ENCODE assay signal across 11 cellular contexts in the genomic region with DNA sequence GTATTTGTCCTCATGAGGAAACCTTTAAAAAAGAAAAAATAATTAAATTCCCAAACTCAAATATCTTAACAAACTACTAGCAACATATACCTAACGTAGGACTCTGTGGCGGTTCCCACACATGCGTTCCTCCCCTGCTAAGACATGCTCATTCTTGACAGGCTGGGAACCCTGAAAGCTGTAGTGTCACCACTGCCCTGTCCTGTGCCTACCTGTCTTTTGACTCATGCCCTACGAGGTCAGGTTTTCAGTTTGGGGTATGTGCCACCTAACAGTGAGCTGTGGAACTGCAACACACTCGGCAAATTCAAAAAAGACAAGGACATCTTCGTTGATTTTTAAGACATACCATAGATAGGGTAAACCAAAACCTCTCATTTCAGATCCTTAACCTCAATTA. TPM values are rescaled to one million over a fixed set of nuclear protein-coding genes. Genes with fewer than 3 reads are reported as not detected.
DNase-seq lines count a peak whose midpoint lies in the region; ATAC-seq and TF ChIP-seq lines count a peak whose summit lies in the region.
"Had no signal": no experiment of that assay in that cellular context is flagged by ENCODE, and none has a peak within 500 bp of the region (broad histone marks: within the 10 kb centered on the region; RNA-seq: fewer than 3 reads in every experiment).

No MANE protein-coding gene starts in this region.

- H3K9me3 Mint-ChIP-seq in CD4-positive, CD25-positive, alpha-beta regulatory T cell = peaks cover 0 to 1% (median 0%) of the 10 kb centered on the region in 7 donors

- H3K36me3 ChIP-seq in CD4-positive, CD25-positive, alpha-beta regulatory T cell (ENCODE audit: control insufficient read depth, insufficient read depth, low read length) = peaks cover 84% of the 10 kb centered on the region

- no peaks in the 10 kb centered on the region for H3K4me1 ChIP-seq in CD4-positive, CD25-positive, alpha-beta regulatory T cell (ENCODE audit: control insufficient read depth, insufficient read depth, low read length, poor library complexity, severe bottlenecking)
- H3K4me1 ChIP-seq: vagina had no signal

- H3K36me3 Mint-ChIP-seq in CD4-positive, CD25-positive, alpha-beta regulatory T cell = peaks cover 28% of the 10 kb centered on the region

- H3K27ac ChIP-seq in CD4-positive, CD25-positive, alpha-beta regulatory T cell (ENCODE audit: insufficient read depth, low read length, poor library complexity, severe bottlenecking) = no peak overlapping the region
- H3K27ac ChIP-seq: vagina had no signal

- H3K4me3 ChIP-seq in CD4-positive, CD25-positive, alpha-beta regulatory T cell (ENCODE audit: low read depth, low read length) = no peak overlapping the region
- no peak overlapping the region for H3K4me3 ChIP-seq in fibroblast of the aortic adventitia (ENCODE audit: low read depth, low read length)
- H3K4me3 ChIP-seq: vagina had no signal

- DNase-seq in CD4-positive, CD25-positive, alpha-beta regulatory T cell = peak in 1 of 3 donors; percentile 32
- DNase-seq in RPMI8226 = peak; percentile 9
- no peak for DNase-seq in fibroblast of the aortic adventitia (ENCODE audit: low read depth)
- no peak for DNase-seq in NCI-H2196 treated with DMSO at 0.1 percent for 48 hours (lab: John Stamatoyannopoulos, UW; ENCODE audit: unreplicated experiment)
- no peak for DNase-seq in SK-N-DZ (ENCODE audit: low spot score)
- no peak for DNase-seq in epidermal melanocyte (ENCODE audit: insufficient read length, low spot score)
- DNase-seq in activated CD4-positive, CD25-positive, alpha-beta regulatory T cell (lab: John Stamatoyannopoulos, UW) = no peak
- DNase-seq: SIG-M5; stimulated activated CD4-positive, alpha-beta T cell treated with anti-CD3 and anti-CD28 coated beads, Interleukin-12 subunit alpha, Interleukin-12 subunit beta, amount 100 ng/mL, for 4 hours had no signal

- H3K27me3 Mint-ChIP-seq in CD4-positive, CD25-positive, alpha-beta regulatory T cell = no peaks in the 10 kb centered on the region

- peak; percentile 44 to 50 for ATAC-seq in CD4-positive, CD25-positive, alpha-beta regulatory T cell (ENCODE audit: low read depth in 2 of 2)
- ATAC-seq in GM18909 (IDR thresholded peaks at IDR 0.05; ENCODE audit: poor library complexity, unreplicated experiment) = peak; percentile 75

- peak; percentile 28 for TF ChIP-seq CTCF in fibroblast of the aortic adventitia (IDR thresholded peaks at IDR 0.05; ENCODE audit: insufficient read depth, low read length)

- H3K27ac Mint-ChIP-seq in CD4-positive, CD25-positive, alpha-beta regulatory T cell = no peak overlapping the region

- peak overlapping the region in 1 of 4 donors; percentile 72 for H3K4me3 Mint-ChIP-seq in CD4-positive, CD25-positive, alpha-beta regulatory T cell

- no peaks in the 10 kb centered on the region for H3K9me3 ChIP-seq in CD4-positive, CD25-positive, alpha-beta regulatory T cell (ENCODE audit: control insufficient read depth in 2 of 2, low read length in 2 of 2)
- H3K9me3 ChIP-seq: vagina had no signal

- peaks cover 0 to 9% (median 3%) of the 10 kb centered on the region in 4 donors for H3K4me1 Mint-ChIP-seq in CD4-positive, CD25-positive, alpha-beta regulatory T cell

- H3K27me3 ChIP-seq in CD4-positive, CD25-positive, alpha-beta regulatory T cell (ENCODE audit: control insufficient read depth, insufficient read depth, low read length) = no peaks in the 10 kb centered on the region
- H3K27me3 ChIP-seq: vagina had no signal

RNA-seq across cellular contexts. Expression of a gene that starts 17.8 kb away (rescaled TPM):
- total RNA-seq in CD4-positive, CD25-positive, alpha-beta regulatory T cell = 287 TPM
- 100 to 1,000 TPM; 116 to 147 (median 130) TPM for polyA plus RNA-seq in CD4-positive, CD25-positive, alpha-beta regulatory T cell
- total RNA-seq in fibroblast of the aortic adventitia (ENCODE audit: low replicate concordance) = 16.8 and 63.3 TPM in 2 replicates
- 23.2 and 36.2 TPM in 2 replicates for polyA plus RNA-seq in SK-N-DZ (2014; cell fraction: cytosol; rRNA removed)
- polyA plus RNA-seq in SK-N-DZ (2014; cell fraction: nucleus; rRNA removed) = 16.2 and 23.6 TPM in 2 replicates

RNA-seq across cellular contexts. Expression of a gene that starts 53.5 kb away (rescaled TPM):
- total RNA-seq in CD4-positive, CD25-positive, alpha-beta regulatory T cell = 81.3 TPM
- 10 to 100 TPM; 25.6 to 37.7 (median 32.3) TPM for polyA plus RNA-seq in CD4-positive, CD25-positive, alpha-beta regulatory T cell
- 11.1 and 19.4 TPM in 2 replicates for total RNA-seq in fibroblast of the aortic adventitia (ENCODE audit: low replicate concordance)
- 13.3 and 14.2 TPM in 2 replicates for polyA plus RNA-seq in SK-N-DZ (2014; cell fraction: cytosol; rRNA removed)
- 9.8 and 14.6 TPM in 2 replicates for polyA plus RNA-seq in SK-N-DZ (2014; cell fraction: nucleus; rRNA removed)
